In the genomic region with DNA sequence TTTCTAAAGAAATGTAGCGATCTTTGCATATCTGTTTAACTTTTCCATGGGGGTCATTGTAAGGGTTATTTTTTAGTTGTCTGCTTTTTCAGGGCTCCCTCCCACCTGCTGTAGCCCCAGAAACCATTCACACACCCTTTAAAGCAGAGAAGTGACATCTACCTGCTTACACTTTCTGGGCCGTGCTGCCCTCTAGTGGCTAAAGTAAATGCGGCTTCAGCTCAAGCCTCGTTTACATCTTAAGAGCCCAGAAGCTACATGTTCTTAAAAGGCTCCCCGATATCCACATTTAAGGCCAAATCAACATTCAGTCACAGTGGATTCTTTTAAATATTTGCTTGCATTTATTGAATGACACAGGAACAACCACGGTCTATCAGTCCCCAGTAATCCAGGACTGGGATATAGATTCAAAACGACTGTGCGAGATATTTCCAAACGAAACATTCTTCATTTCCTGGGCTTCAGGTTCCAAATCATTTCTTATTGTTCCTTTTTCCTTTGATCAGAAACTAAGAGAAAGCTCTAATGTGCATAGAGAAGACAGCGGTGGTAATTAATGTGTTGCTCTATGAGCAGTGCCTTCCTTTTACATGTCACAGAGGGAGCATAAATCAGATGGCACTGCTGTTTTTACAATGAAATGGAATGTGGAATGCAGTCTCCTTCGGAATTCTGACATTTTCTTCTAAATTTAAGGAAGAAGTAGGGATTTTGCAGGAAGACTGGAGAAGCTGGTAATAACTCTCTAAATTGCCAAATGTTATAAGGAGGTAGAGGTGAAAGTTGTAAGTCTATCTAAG, we compare ENCODE assay signal across 8 cellular contexts.
DNase-seq lines count a peak whose midpoint lies in the region; ATAC-seq and TF ChIP-seq lines count a peak whose summit lies in the region.

No MANE protein-coding gene starts in this region.

- H3K9me3 ChIP-seq in CD8-positive, alpha-beta T cell (ENCODE audit: low read length), result no peaks in the 10 kb centered on the region
- H3K9me3 ChIP-seq in effector memory CD4-positive, alpha-beta T cell (ENCODE audit: control insufficient read depth, low read length), result no peaks in the 10 kb centered on the region

- DNase-seq in CD8-positive, alpha-beta T cell, result peak; percentile 18 to 73 (median 51)
- peak; percentile 7 for DNase-seq in NCI-H510A (lab: John Stamatoyannopoulos, UW)
- DNase-seq in activated CD4-positive, alpha-beta memory T cell treated with anti-CD3 and anti-CD28 coated beads, Interleukin-2, amount 10 ng/mL, durations not matched to agents 7 days and 5 days, result peak; percentile 62
- peak in 2 of 3 donors; percentile 9 to 34 for DNase-seq in effector memory CD4-positive, alpha-beta T cell
- DNase-seq in middle frontal gyrus (ENCODE audit: extremely low spot score, low spot score), result peak; percentile 75
- peak; percentile 83 for DNase-seq in stimulated activated CD8-positive, alpha-beta memory T cell treated with anti-CD3 and anti-CD28 coated beads, Interleukin-4, amount 100 ng/mL, for 48 hours

- H3K27ac Mint-ChIP-seq in CD8-positive, alpha-beta T cell, result no peak overlapping the region
- no peak overlapping the region for H3K27ac Mint-ChIP-seq in activated CD4-positive, alpha-beta memory T cell treated with anti-CD3 and anti-CD28 coated beads, Interleukin-2, amount 10 ng/mL, durations not matched to agents 7 days and 5 days

- H3K27me3 ChIP-seq in CD8-positive, alpha-beta T cell (ENCODE audit: insufficient read depth, low read length), result no peaks in the 10 kb centered on the region
- peaks cover 2% of the 10 kb centered on the region for H3K27me3 ChIP-seq in effector memory CD4-positive, alpha-beta T cell (replicated peaks; ENCODE audit: control insufficient read depth, insufficient read depth, low read length, poor library complexity, severe bottlenecking)

- ATAC-seq in CD8-positive, alpha-beta T cell, result peak; percentile 57
- ATAC-seq in GM19324 (IDR thresholded peaks at IDR 0.05; ENCODE audit: low FRiP score, unreplicated experiment) (peak; percentile 87), HG03354 (IDR thresholded peaks at IDR 0.05; ENCODE audit: poor library complexity, severe bottlenecking, unreplicated experiment) (peak; percentile 90)

- no peak overlapping the region for H3K27ac ChIP-seq in CD8-positive, alpha-beta T cell (ENCODE audit: low read depth, low read length)
- H3K27ac ChIP-seq in effector memory CD4-positive, alpha-beta T cell (ENCODE audit: insufficient read depth, low read length, poor library complexity, severe bottlenecking), result no peak overlapping the region

- POLR2A ChIA-PET in CD8-positive, alpha-beta T cell (lab: Charles Lee), result no interaction called here
- POLR2A ChIA-PET in activated CD4-positive, alpha-beta memory T cell treated with anti-CD3 and anti-CD28 coated beads, Interleukin-2, amount 10 ng/mL, durations not matched to agents 7 days and 5 days (lab: Charles Lee), result no interaction called here

- peak; percentile 89 for TF ChIP-seq CTCF in CD8-positive, alpha-beta T cell (IDR thresholded peaks at IDR 0.05)

- no peaks in the 10 kb centered on the region for H3K4me1 ChIP-seq in CD8-positive, alpha-beta T cell (ENCODE audit: insufficient read depth, low read length)
- no peaks in the 10 kb centered on the region for H3K4me1 ChIP-seq in effector memory CD4-positive, alpha-beta T cell (ENCODE audit: control insufficient read depth, insufficient read depth, low read length, poor library complexity, severe bottlenecking)

- no peaks in the 10 kb centered on the region for H3K4me1 Mint-ChIP-seq in CD8-positive, alpha-beta T cell (ENCODE audit: low read depth)
- no peaks in the 10 kb centered on the region for H3K4me1 Mint-ChIP-seq in activated CD4-positive, alpha-beta memory T cell treated with anti-CD3 and anti-CD28 coated beads, Interleukin-2, amount 10 ng/mL, durations not matched to agents 7 days and 5 days

- intact Hi-C loops in CD8-positive, alpha-beta T cell (cut with DNase I, micrococcal nuclease), result loop anchor here (1.0 to 2.0 kb wide), 3 partner anchors 279 to 989 kb away; no protein-coding TSS in a partner anchor

- no peaks in the 10 kb centered on the region for H3K36me3 ChIP-seq in CD8-positive, alpha-beta T cell (ENCODE audit: insufficient read depth, low read length)
- no peaks in the 10 kb centered on the region for H3K36me3 ChIP-seq in effector memory CD4-positive, alpha-beta T cell (ENCODE audit: control insufficient read depth, insufficient read depth, low read length)

- no peaks in the 10 kb centered on the region for H3K9me3 Mint-ChIP-seq in CD8-positive, alpha-beta T cell
- H3K9me3 Mint-ChIP-seq in activated CD4-positive, alpha-beta memory T cell treated with anti-CD3 and anti-CD28 coated beads, Interleukin-2, amount 10 ng/mL, durations not matched to agents 7 days and 5 days, result no peaks in the 10 kb centered on the region

- H3K27me3 Mint-ChIP-seq in CD8-positive, alpha-beta T cell (ENCODE audit: low read depth), result peaks cover 8% of the 10 kb centered on the region
- peaks cover 9% of the 10 kb centered on the region for H3K27me3 Mint-ChIP-seq in activated CD4-positive, alpha-beta memory T cell treated with anti-CD3 and anti-CD28 coated beads, Interleukin-2, amount 10 ng/mL, durations not matched to agents 7 days and 5 days

- no peak overlapping the region for H3K4me3 ChIP-seq in CD8-positive, alpha-beta T cell (ENCODE audit: low read depth, low read length)
- H3K4me3 ChIP-seq in effector memory CD4-positive, alpha-beta T cell (ENCODE audit: insufficient read depth, low read depth, low read length, poor library complexity, severe bottlenecking), result no peak overlapping the region

- CTCF ChIA-PET in CD8-positive, alpha-beta T cell (lab: Charles Lee), result interaction anchor here (0.6 to 4.3 kb wide), 18 partner anchors 9 to 991 kb away, joined by 3 to 36 read pairs (median 3); no protein-coding TSS in a partner anchor
- CTCF ChIA-PET in activated CD4-positive, alpha-beta memory T cell treated with anti-CD3 and anti-CD28 coated beads, Interleukin-2, amount 10 ng/mL, durations not matched to agents 7 days and 5 days (lab: Charles Lee), result interaction anchor here (0.7 to 2.6 kb wide), 14 partner anchors 8 to 284 kb away, joined by 3 to 33 read pairs (median 4); no protein-coding TSS in a partner anchor

- H3K4me3 Mint-ChIP-seq in CD8-positive, alpha-beta T cell, result no peak overlapping the region
- no peak overlapping the region for H3K4me3 Mint-ChIP-seq in activated CD4-positive, alpha-beta memory T cell treated with anti-CD3 and anti-CD28 coated beads, Interleukin-2, amount 10 ng/mL, durations not matched to agents 7 days and 5 days

- H3K36me3 Mint-ChIP-seq in CD8-positive, alpha-beta T cell, result no peaks in the 10 kb centered on the region
- no peaks in the 10 kb centered on the region for H3K36me3 Mint-ChIP-seq in activated CD4-positive, alpha-beta memory T cell treated with anti-CD3 and anti-CD28 coated beads, Interleukin-2, amount 10 ng/mL, durations not matched to agents 7 days and 5 days (ENCODE audit: low read depth)

Comparison
In these comparisons a context has a peak if more than half of its experiments do, and no peak if none do; other contexts are left out.
1. DNase-seq: peak in every context shown above with its lines; median percentile 83 in stimulated activated CD8-positive, alpha-beta memory T cell treated with anti-CD3 and anti-CD28 coated beads, Interleukin-4, amount 100 ng/mL, for 48 hours; 75 in middle frontal gyrus; 62 in activated CD4-positive, alpha-beta memory T cell treated with anti-CD3 and anti-CD28 coated beads, Interleukin-2, amount 10 ng/mL, durations not matched to agents 7 days and 5 days; 51 in CD8-positive, alpha-beta T cell; 22 in effector memory CD4-positive, alpha-beta T cell; 7 in NCI-H510A.